In genomic region chrX:42505057-42505456, GRCh38 we compare ENCODE assay signal across 22 cellular contexts.
"Had no signal": no experiment of that assay in that cellular context is flagged by ENCODE, and none has a peak within 500 bp of the region (broad histone marks: within the 10 kb centered on the region; RNA-seq: fewer than 3 reads in every experiment).

No MANE protein-coding gene starts in this region.

- H3K36me3 ChIP-seq: adrenal gland had no signal

- H3K4me3 Mint-ChIP-seq: activated B cell treated with CpG ODN at 0.5 μM for 24 hours; activated CD4-positive, alpha-beta T cell treated with anti-CD3 and anti-CD28 coated beads, Interleukin-2, amount 10 ng/mL, durations not matched to agents 7 days and 5 days; activated CD8-positive, alpha-beta T cell treated with anti-CD3 and anti-CD28 coated beads for 36 hours; activated naive CD8-positive, alpha-beta T cell treated with anti-CD3 and anti-CD28 coated beads, Interleukin-2, amount 10 ng/mL, durations not matched to agents 7 days and 5 days; activated T-cell treated with anti-CD3 and anti-CD28 coated beads, Interleukin-2, amount 50 U/mL, for 72 hours; T-helper 1 cell treated with Interleukin-12 subunit alpha and Interleukin-12 subunit beta and Interleukin-4 antibody, amounts not matched to agents 30 μg/mL and 1 μg/mL, for 36 hours had no signal

- H3K4me2 ChIP-seq: PC-9 had no signal

- H2AFZ ChIP-seq: PC-9 had no signal

- ATAC-seq: activated CD8-positive, alpha-beta T cell treated with anti-CD3 and anti-CD28 coated beads for 36 hours; activated T-cell treated with anti-CD3 and anti-CD28 coated beads, Interleukin-2, amount 50 U/mL, for 72 hours; body of pancreas had no signal

- H3K27me3 ChIP-seq: adrenal gland, body of pancreas had no signal

- H3K4me1 Mint-ChIP-seq: activated CD4-positive, alpha-beta T cell treated with anti-CD3 and anti-CD28 coated beads, Interleukin-2, amount 10 ng/mL, durations not matched to agents 7 days and 5 days; activated naive CD8-positive, alpha-beta T cell treated with anti-CD3 and anti-CD28 coated beads, Interleukin-2, amount 10 ng/mL, durations not matched to agents 7 days and 5 days had no signal

- H3K27ac Mint-ChIP-seq: activated B cell treated with CpG ODN at 0.5 μM for 24 hours; activated CD4-positive, alpha-beta T cell treated with anti-CD3 and anti-CD28 coated beads, Interleukin-2, amount 10 ng/mL, durations not matched to agents 7 days and 5 days; activated CD8-positive, alpha-beta T cell treated with anti-CD3 and anti-CD28 coated beads for 36 hours; activated naive CD8-positive, alpha-beta T cell treated with anti-CD3 and anti-CD28 coated beads, Interleukin-2, amount 10 ng/mL, durations not matched to agents 7 days and 5 days; activated T-cell treated with anti-CD3 and anti-CD28 coated beads, Interleukin-2, amount 50 U/mL, for 72 hours; T-helper 1 cell treated with Interleukin-12 subunit alpha and Interleukin-12 subunit beta and Interleukin-4 antibody, amounts not matched to agents 30 μg/mL and 1 μg/mL, for 36 hours had no signal

- H3K27me3 Mint-ChIP-seq: activated B cell treated with CpG ODN at 0.5 μM for 24 hours; activated CD4-positive, alpha-beta T cell treated with anti-CD3 and anti-CD28 coated beads, Interleukin-2, amount 10 ng/mL, durations not matched to agents 7 days and 5 days; activated CD8-positive, alpha-beta T cell treated with anti-CD3 and anti-CD28 coated beads for 36 hours; activated naive CD8-positive, alpha-beta T cell treated with anti-CD3 and anti-CD28 coated beads, Interleukin-2, amount 10 ng/mL, durations not matched to agents 7 days and 5 days had no signal

- H3K4me1 ChIP-seq: adrenal gland, body of pancreas had no signal

- FAIRE-seq: bronchial epithelial cell had no signal

- H3K27ac ChIP-seq: adrenal gland, body of pancreas, PC-9 had no signal

- H3K4me3 ChIP-seq: adrenal gland, body of pancreas, PC-9 had no signal

- H3K9me3 ChIP-seq: adrenal gland, body of pancreas had no signal

- DNase-seq: activated B cell treated with CpG ODN at 0.5 μM for 24 hours; activated CD4-positive, alpha-beta T cell treated with anti-CD3 and anti-CD28 coated beads for 1 hour; activated CD4-positive, alpha-beta T cell treated with anti-CD3 and anti-CD28 coated beads, Interleukin-2, amount 10 ng/mL, durations not matched to agents 7 days and 5 days; activated CD8-positive, alpha-beta memory T cell treated with anti-CD3 and anti-CD28 coated beads, Interleukin-2, amount 50 U/mL, for 4 hours; activated CD8-positive, alpha-beta T cell treated with anti-CD3 and anti-CD28 coated beads for 36 hours; activated naive CD4-positive, alpha-beta T cell treated with anti-CD3 and anti-CD28 coated beads, Interleukin-2, amount 50 U/mL, for 16 hours; activated naive CD8-positive, alpha-beta T cell treated with anti-CD3 and anti-CD28 coated beads, Interleukin-2, amount 10 ng/mL, durations not matched to agents 7 days and 5 days; activated T-cell treated with anti-CD3 and anti-CD28 coated beads, Interleukin-2, amount 50 U/mL, for 72 hours; adrenal gland; body of pancreas; central memory CD4-positive, alpha-beta T cell; Kasumi-1; NCI-H1105 treated with DMSO at 0.1 percent for 48 hours; NCI-H1436 treated with DMSO at 0.1 percent for 48 hours; NCI-H187; NCI-H2081; NCI-H446; NCI-H524; PC-9; SHP77 treated with DMSO at 0.1 percent for 48 hours had no signal
